In the genomic region with DNA sequence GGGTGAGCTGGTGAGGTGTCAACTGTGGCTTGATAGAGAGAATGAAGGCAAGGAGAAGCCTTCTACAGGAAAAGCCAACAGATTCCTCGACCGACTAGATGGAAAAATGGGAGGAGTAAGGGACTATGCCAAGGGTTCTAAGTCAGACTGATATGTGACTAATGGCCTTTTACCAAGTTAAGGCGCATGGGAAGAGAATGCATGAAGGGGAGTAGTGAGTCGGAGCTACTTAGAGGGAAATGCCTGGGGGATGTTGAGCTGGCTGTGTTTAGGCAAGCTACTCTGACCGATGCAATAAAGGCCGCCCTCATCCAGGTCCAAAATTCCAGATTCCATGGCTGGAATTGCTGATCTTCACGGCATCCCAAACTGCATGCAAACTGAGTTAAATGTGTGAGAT, we compare ENCODE assay signal across 9 cellular contexts. TPM values are rescaled to one million over a fixed set of nuclear protein-coding genes. Genes with fewer than 3 reads are reported as not detected.
A peak's percentile ranks its signal among the peaks of the same experiment; 100 is the strongest.
DNase-seq lines count a peak whose midpoint lies in the region; ATAC-seq and TF ChIP-seq lines count a peak whose summit lies in the region.
"Had no signal": no experiment of that assay in that cellular context is flagged by ENCODE, and none has a peak within 500 bp of the region (broad histone marks: within the 10 kb centered on the region; RNA-seq: fewer than 3 reads in every experiment).

No MANE protein-coding gene starts in this region.

- intact Hi-C loops in MCF 10A (cut with micrococcal nuclease), result loop anchor here (5.0 kb wide), 1 partner anchor 149 kb away; no protein-coding TSS in a partner anchor

- H3K4me1 Mint-ChIP-seq in MCF 10A (ENCODE audit: insufficient read depth, unreplicated experiment), result peaks cover 28% of the 10 kb centered on the region

- H3K18ac ChIP-seq in mesendoderm (ENCODE audit: low read length), result no peak overlapping the region

- no TSS peak for BruUV-seq in MCF 10A (replicated peaks; lab: Mats Ljungman, UMichigan)

- H3K27ac Mint-ChIP-seq in MCF 10A (ENCODE audit: low read depth, unreplicated experiment), result peak overlapping the region; percentile 94

- CTCF ChIA-PET in AG04449 (lab: Yijun Ruan, JAX) (no interaction called here), MCF 10A (lab: Yijun Ruan, JAX) (interaction anchor here (0.6 to 1.0 kb wide), 3 partner anchors 51 to 1488 kb away, joined by 3 to 5 read pairs (median 4); no protein-coding TSS in a partner anchor)

- no peak overlapping the region for H4K5ac ChIP-seq in mesendoderm (ENCODE audit: low read length)

- H2BK120ac ChIP-seq in mesendoderm (ENCODE audit: low read depth, low read length), result no peak overlapping the region

- TF ChIP-seq CTCF in AG04449 (IDR thresholded peaks at IDR 0.05; ENCODE audit: insufficient read depth, low read length, missing control alignments), result no peak
- no peak for TF ChIP-seq CTCF in HFF-Myc (IDR thresholded peaks at IDR 0.05; ENCODE audit: low read depth, low read length, missing control alignments)
- no peak for TF ChIP-seq CTCF in MCF 10A (IDR thresholded peaks at IDR 0.05; ENCODE audit: unreplicated experiment)

- no peaks in the 10 kb centered on the region for H3K9me3 Mint-ChIP-seq in MCF 10A (ENCODE audit: unreplicated experiment)

- H3K4me2 ChIP-seq in mesendoderm (ENCODE audit: low read length), result no peak overlapping the region

- no peak overlapping the region for H3K27ac ChIP-seq in mesendoderm (ENCODE audit: low read depth, low read length)

- H4K8ac ChIP-seq in mesendoderm (ENCODE audit: low read depth, low read length), result no peak overlapping the region

- H3K56ac ChIP-seq in mesendoderm (ENCODE audit: low read length), result no peak overlapping the region

- H3K4ac ChIP-seq in mesendoderm (ENCODE audit: low read depth, low read length), result no peak overlapping the region

- H3K9ac ChIP-seq in mesendoderm (ENCODE audit: low read length), result no peak overlapping the region

- H3K27me3 ChIP-seq in mesendoderm (ENCODE audit: insufficient read depth, low read length, poor library complexity), result no peaks in the 10 kb centered on the region

- no peaks in the 10 kb centered on the region for H3K27me3 Mint-ChIP-seq in MCF 10A (ENCODE audit: insufficient read depth, unreplicated experiment)

- POLR2A ChIA-PET in AG04449 (lab: Yijun Ruan, JAX) (no interaction called here), MCF 10A (lab: Yijun Ruan, JAX) (interaction anchor here (0.9 to 1.9 kb wide), 2 partner anchors 45 to 69 kb away, joined by 3 to 11 read pairs; no protein-coding TSS in a partner anchor)

- no peaks in the 10 kb centered on the region for H3K4me1 ChIP-seq in mesendoderm (ENCODE audit: control insufficient read depth, low read depth, low read length)

- no peaks in the 10 kb centered on the region for H3K36me3 ChIP-seq in mesendoderm (ENCODE audit: control insufficient read depth, insufficient read depth, low read length)

- H2AK5ac ChIP-seq in mesendoderm (ENCODE audit: low read length), result no peak overlapping the region

- no peak for ATAC-seq in GM18870 (IDR thresholded peaks at IDR 0.05; ENCODE audit: unreplicated experiment)
- ATAC-seq in HG02840 (IDR thresholded peaks at IDR 0.05; ENCODE audit: low FRiP score, unreplicated experiment), result no peak
- ATAC-seq in HG03175 (IDR thresholded peaks at IDR 0.05; ENCODE audit: unreplicated experiment), result no peak
- ATAC-seq: Panc1 had no signal

- no peak overlapping the region for H3K23ac ChIP-seq in mesendoderm (ENCODE audit: low read length)

- H3K79me1 ChIP-seq in mesendoderm (ENCODE audit: low read length), result no peaks in the 10 kb centered on the region

- no peaks in the 10 kb centered on the region for H3K79me2 ChIP-seq in mesendoderm (ENCODE audit: control insufficient read depth, insufficient read depth, low read length)

- peaks cover 4% of the 10 kb centered on the region for H3K36me3 Mint-ChIP-seq in MCF 10A (ENCODE audit: insufficient read depth, unreplicated experiment)

- WGBS in mesendoderm (ENCODE audit: extremely low coverage, insufficient coverage, low lambda C conversion rate), result no CpG with 5 or more reads among the region's 7 CpGs

- H3K4me3 ChIP-seq in AG04449 (ENCODE audit: low read depth, low read length) (no peak overlapping the region), HFF-Myc (replicated peaks; ENCODE audit: low read depth, low read length) (no peak overlapping the region), mesendoderm (ENCODE audit: low read length) (no peak overlapping the region)

- DNase-seq in AG04449 (ENCODE audit: low read depth, low spot score) (peak; percentile 23), HFF-Myc (ENCODE audit: extremely low read depth, low read depth) (peak; percentile 35), MCF 10A (ENCODE audit: unreplicated experiment) (peak; percentile 76), mesendoderm (peak; percentile 60), NCI-H524 treated with DMSO at 0.1 percent for 48 hours (lab: John Stamatoyannopoulos, UW) (no peak)

- H2BK5ac ChIP-seq in mesendoderm (ENCODE audit: low read length), result no peak overlapping the region

- no peak overlapping the region for H2BK15ac ChIP-seq in mesendoderm (replicated peaks; ENCODE audit: low read depth)

- H3K4me3 Mint-ChIP-seq in MCF 10A (ENCODE audit: unreplicated experiment), result peak overlapping the region; percentile 66

RNA-seq across cellular contexts. Expression of a gene that starts 48.2 kb away (rescaled TPM):
- total RNA-seq in MCF 10A (2022), result not detected in 2 replicates
- polyA plus RNA-seq in mesendoderm (2013, experiment 1 of 2), result 0.11 TPM
- polyA plus RNA-seq in mesendoderm (2013, experiment 2 of 2), result 0.06 TPM
